ENCODE assay signal across 8 cellular contexts in the genomic region with DNA sequence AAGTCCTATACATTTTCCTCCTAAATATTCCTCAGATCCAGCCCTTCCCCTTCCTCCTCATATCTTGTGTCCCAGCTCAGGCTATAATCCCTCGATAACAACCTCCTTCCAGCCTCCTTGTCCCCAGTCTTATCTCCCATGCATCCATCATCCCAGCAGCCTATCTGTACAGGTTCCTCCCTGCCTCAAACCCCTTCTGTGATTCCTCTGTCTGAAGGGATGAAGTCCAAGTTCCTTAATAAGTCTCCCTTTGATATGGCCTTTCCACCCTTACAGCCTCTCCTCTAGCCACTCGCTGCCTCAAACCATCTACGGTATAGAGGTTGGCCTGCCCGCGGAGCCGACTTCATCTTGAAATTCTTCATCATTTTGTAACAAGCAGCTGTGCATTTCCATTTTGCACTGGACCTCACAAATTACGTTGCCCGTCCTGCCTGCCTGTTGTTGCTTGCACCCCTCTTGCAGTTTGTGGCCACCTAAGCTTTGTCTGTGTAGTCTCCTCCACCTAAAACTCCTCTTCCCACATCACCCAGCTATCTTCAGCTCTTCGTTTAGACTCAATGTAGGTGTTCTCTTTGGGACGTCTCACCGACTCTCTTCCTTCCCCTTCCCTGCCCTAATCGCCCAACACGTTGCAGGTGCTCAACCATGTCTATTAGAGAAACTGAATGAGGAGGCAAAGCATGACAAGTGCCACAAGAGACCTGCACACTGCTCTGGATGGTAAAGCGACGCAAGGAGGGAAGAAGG. TPM values are rescaled to one million over a fixed set of nuclear protein-coding genes. Genes with fewer than 3 reads are reported as not detected.
A peak's percentile ranks its signal among the peaks of the same experiment; 100 is the strongest.
DNase-seq lines count a peak whose midpoint lies in the region; ATAC-seq and TF ChIP-seq lines count a peak whose summit lies in the region.

No MANE protein-coding gene starts in this region.

- H3K36me3 ChIP-seq in GM06990 (ENCODE audit: control insufficient read depth, insufficient read depth, low read length) (peaks cover 6% of the 10 kb centered on the region), RWPE2 (ENCODE audit: low read depth) (peaks cover 22% of the 10 kb centered on the region), esophagus (ENCODE audit: control insufficient read depth in 2 of 2, insufficient read depth in 2 of 2, low read length in 1 of 2) (peaks cover 0 to 5% of the 10 kb centered on the region in 2 donors)

- peak overlapping the region; percentile 9 for H3K27ac ChIP-seq in RWPE2 (ENCODE audit: poor library complexity, severe bottlenecking)
- H3K27ac ChIP-seq in esophagus (ENCODE audit: low read depth in 2 of 2, low read length in 1 of 2) = peak overlapping the region; percentile 21 to 26

- H3K27me3 ChIP-seq in GM06990 (replicated peaks; ENCODE audit: control insufficient read depth, insufficient read depth, low read length) (no peaks in the 10 kb centered on the region), RWPE2 (ENCODE audit: insufficient read depth, poor library complexity, severe bottlenecking) (no peaks in the 10 kb centered on the region), esophagus (ENCODE audit: control insufficient read depth in 1 of 2, insufficient read depth in 2 of 2, low read length in 2 of 2) (no peaks in the 10 kb centered on the region)

- DNase-seq in GM06990 (ENCODE audit: extremely low read depth, insufficient read length) = no peak
- DNase-seq in RWPE2 (ENCODE audit: low spot score) = no peak
- no peak for DNase-seq in retinal pigment epithelial cell (ENCODE audit: low read depth)
- DNase-seq in NCI-H1417 treated with DMSO at 0.1 percent for 48 hours (lab: John Stamatoyannopoulos, UW) = no peak
- no peak for DNase-seq in iPS-NIHi7 (ENCODE audit: extremely low spot score)
- DNase-seq in NCI-H1105 (lab: John Stamatoyannopoulos, UW) = no peak
- DNase-seq in HCEC 1CT = no peak

- H3K4me1 ChIP-seq in RWPE2 (ENCODE audit: insufficient read depth, poor library complexity, severe bottlenecking) (peaks cover 21% of the 10 kb centered on the region), esophagus (ENCODE audit: control insufficient read depth in 2 of 2, insufficient read depth in 2 of 2, low read length in 1 of 2) (peaks cover 0 to 14% of the 10 kb centered on the region in 2 donors)

- 35 to 44% methylated on average over 15 of the region's 15 CpGs for WGBS in esophagus, 2 donors

- ATAC-seq in RWPE2 (ENCODE audit: low read depth) = no peak

- TF ChIP-seq CTCF in GM06990 (IDR thresholded peaks at IDR 0.05; ENCODE audit: insufficient read depth, low read length, poor library complexity, severe bottlenecking) (no peak), RWPE2 (IDR thresholded peaks at IDR 0.05; ENCODE audit: poor library complexity, severe bottlenecking) (no peak), retinal pigment epithelial cell (conservative IDR thresholded peaks at IDR 0.05; ENCODE audit: low read depth, low read length) (no peak)

- peak overlapping the region; percentile 43 for H3K4me3 ChIP-seq in GM06990 (replicated peaks; ENCODE audit: low read depth, low read length)
- H3K4me3 ChIP-seq in RWPE2 (ENCODE audit: severe bottlenecking) = no peak overlapping the region
- peak overlapping the region in 1 of 2 donors; percentile 28 for H3K4me3 ChIP-seq in esophagus (ENCODE audit: low read depth in 1 of 2, low read length in 2 of 2)
- H3K4me3 ChIP-seq in retinal pigment epithelial cell (ENCODE audit: low read length) = peak overlapping the region; percentile 32

- H3K9me3 ChIP-seq in RWPE2 (ENCODE audit: severe bottlenecking) = no peaks in the 10 kb centered on the region
- no peaks in the 10 kb centered on the region for H3K9me3 ChIP-seq in esophagus (ENCODE audit: control insufficient read depth in 2 of 2, insufficient read depth in 1 of 2, low read depth in 1 of 2, low read length in 1 of 2)

RNA-seq across cellular contexts. Expression of a gene that starts 0.8 kb away (rescaled TPM):
- 100 to 1,000 TPM; 103 to 217 TPM for polyA plus RNA-seq in esophagus

RNA-seq across cellular contexts. Expression of a gene that starts 12.5 kb away (rescaled TPM):
- 10 to 100 TPM in 1 of 2 donors, 1 to 10 TPM in 1; 8.8 to 15.2 TPM for polyA plus RNA-seq in esophagus

RNA-seq across cellular contexts. Expression of a gene that starts 28.8 kb away (rescaled TPM):
- 1 to 10 TPM; 9.5 to 9.6 TPM for polyA plus RNA-seq in esophagus
